2 cellular contexts compared by ENCODE assay signal in genomic region chr5:1502737-1503120, GRCh38.
TF ChIP-seq lines count a peak whose summit lies in the region.

No MANE protein-coding gene starts in this region.

TF ChIP-seq in liver, 16 proteins besides CTCF, POLR2A, EP300 and RAD21:
- TF ChIP-seq TAF1 (conservative IDR thresholded peaks at IDR 0.05) (no peak), HNF4A (conservative IDR thresholded peaks at IDR 0.05) (no peak), RXRA (IDR thresholded peaks at IDR 0.05) (no peak), EGR1 (IDR thresholded peaks at IDR 0.05; ENCODE audit: low read depth in 2 of 2) (no peak), FOXA2 (IDR thresholded peaks at IDR 0.05) (no peak), HNF4G (IDR thresholded peaks at IDR 0.05) (no peak), YY1 (IDR thresholded peaks at IDR 0.05) (no peak), JUND (IDR thresholded peaks at IDR 0.05) (no peak), SP1 (IDR thresholded peaks at IDR 0.05) (no peak), FOXA1 (IDR thresholded peaks at IDR 0.05) (no peak), NR2F2 (IDR thresholded peaks at IDR 0.05) (no peak), GABPA (IDR thresholded peaks at IDR 0.05 in 1 of 2, conservative IDR thresholded peaks at IDR 0.05 in 1 of 2) (no peak)
- TF ChIP-seq, protein P1, sequence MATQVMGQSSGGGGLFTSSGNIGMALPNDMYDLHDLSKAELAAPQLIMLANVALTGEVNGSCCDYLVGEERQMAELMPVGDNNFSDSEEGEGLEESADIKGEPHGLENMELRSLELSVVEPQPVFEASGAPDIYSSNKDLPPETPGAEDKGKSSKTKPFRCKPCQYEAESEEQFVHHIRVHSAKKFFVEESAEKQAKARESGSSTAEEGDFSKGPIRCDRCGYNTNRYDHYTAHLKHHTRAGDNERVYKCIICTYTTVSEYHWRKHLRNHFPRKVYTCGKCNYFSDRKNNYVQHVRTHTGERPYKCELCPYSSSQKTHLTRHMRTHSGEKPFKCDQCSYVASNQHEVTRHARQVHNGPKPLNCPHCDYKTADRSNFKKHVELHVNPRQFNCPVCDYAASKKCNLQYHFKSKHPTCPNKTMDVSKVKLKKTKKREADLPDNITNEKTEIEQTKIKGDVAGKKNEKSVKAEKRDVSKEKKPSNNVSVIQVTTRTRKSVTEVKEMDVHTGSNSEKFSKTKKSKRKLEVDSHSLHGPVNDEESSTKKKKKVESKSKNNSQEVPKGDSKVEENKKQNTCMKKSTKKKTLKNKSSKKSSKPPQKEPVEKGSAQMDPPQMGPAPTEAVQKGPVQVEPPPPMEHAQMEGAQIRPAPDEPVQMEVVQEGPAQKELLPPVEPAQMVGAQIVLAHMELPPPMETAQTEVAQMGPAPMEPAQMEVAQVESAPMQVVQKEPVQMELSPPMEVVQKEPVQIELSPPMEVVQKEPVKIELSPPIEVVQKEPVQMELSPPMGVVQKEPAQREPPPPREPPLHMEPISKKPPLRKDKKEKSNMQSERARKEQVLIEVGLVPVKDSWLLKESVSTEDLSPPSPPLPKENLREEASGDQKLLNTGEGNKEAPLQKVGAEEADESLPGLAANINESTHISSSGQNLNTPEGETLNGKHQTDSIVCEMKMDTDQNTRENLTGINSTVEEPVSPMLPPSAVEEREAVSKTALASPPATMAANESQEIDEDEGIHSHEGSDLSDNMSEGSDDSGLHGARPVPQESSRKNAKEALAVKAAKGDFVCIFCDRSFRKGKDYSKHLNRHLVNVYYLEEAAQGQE (IDR thresholded peaks at IDR 0.05) = no peak
- TF ChIP-seq, protein P2, sequence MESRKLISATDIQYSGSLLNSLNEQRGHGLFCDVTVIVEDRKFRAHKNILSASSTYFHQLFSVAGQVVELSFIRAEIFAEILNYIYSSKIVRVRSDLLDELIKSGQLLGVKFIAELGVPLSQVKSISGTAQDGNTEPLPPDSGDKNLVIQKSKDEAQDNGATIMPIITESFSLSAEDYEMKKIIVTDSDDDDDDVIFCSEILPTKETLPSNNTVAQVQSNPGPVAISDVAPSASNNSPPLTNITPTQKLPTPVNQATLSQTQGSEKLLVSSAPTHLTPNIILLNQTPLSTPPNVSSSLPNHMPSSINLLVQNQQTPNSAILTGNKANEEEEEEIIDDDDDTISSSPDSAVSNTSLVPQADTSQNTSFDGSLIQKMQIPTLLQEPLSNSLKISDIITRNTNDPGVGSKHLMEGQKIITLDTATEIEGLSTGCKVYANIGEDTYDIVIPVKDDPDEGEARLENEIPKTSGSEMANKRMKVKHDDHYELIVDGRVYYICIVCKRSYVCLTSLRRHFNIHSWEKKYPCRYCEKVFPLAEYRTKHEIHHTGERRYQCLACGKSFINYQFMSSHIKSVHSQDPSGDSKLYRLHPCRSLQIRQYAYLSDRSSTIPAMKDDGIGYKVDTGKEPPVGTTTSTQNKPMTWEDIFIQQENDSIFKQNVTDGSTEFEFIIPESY (IDR thresholded peaks at IDR 0.05) = no peak
- TF ChIP-seq, protein P3, sequence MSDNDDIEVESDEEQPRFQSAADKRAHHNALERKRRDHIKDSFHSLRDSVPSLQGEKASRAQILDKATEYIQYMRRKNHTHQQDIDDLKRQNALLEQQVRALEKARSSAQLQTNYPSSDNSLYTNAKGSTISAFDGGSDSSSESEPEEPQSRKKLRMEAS (IDR thresholded peaks at IDR 0.05) = no peak
- TF ChIP-seq, protein P4, sequence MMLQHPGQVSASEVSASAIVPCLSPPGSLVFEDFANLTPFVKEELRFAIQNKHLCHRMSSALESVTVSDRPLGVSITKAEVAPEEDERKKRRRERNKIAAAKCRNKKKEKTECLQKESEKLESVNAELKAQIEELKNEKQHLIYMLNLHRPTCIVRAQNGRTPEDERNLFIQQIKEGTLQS (IDR thresholded peaks at IDR 0.05) = no peak
TF ChIP-seq in liver: peak in this region for 0.

TF ChIP-seq in HepG2, 621 proteins besides CTCF, POLR2A, EP300 and RAD21:
- TF ChIP-seq RFX1 (IDR thresholded peaks at IDR 0.05) (no peak), TBX2 (CRISPR knock-in tag; IDR thresholded peaks at IDR 0.05; ENCODE audit: borderline replicate concordance) (no peak), DMTF1 (CRISPR knock-in tag; IDR thresholded peaks at IDR 0.05) (no peak), CHCHD3 (CRISPR knock-in tag; IDR thresholded peaks at IDR 0.05) (no peak), ZNF703 (CRISPR knock-in tag; IDR thresholded peaks at IDR 0.05; ENCODE audit: borderline replicate concordance) (no peak), CBFB (CRISPR knock-in tag; IDR thresholded peaks at IDR 0.05) (no peak), ATF7 (IDR thresholded peaks at IDR 0.05) (no peak), ATF7 (CRISPR knock-in tag; IDR thresholded peaks at IDR 0.05) (no peak), SAP130 (CRISPR knock-in tag; IDR thresholded peaks at IDR 0.05; ENCODE audit: low read depth) (no peak), POLR2AphosphoS2 (IDR thresholded peaks at IDR 0.05; ENCODE audit: low read depth, low read length) (no peak)
TF ChIP-seq in HepG2: peak in this region for 0.
